ENCODE assay signal across 8 cellular contexts in genomic region chr12:9118161-9118560, GRCh38.
DNase-seq lines count a peak whose midpoint lies in the region; ATAC-seq and TF ChIP-seq lines count a peak whose summit lies in the region.

No MANE protein-coding gene starts in this region.

- H3F3A ChIP-seq in Loucy (ENCODE audit: low read depth), result no peaks in the 10 kb centered on the region

- DNase-seq in fibroblast of mammary gland (ENCODE audit: low read depth) (peak; percentile 13), NCI-H128 (lab: John Stamatoyannopoulos, UW; ENCODE audit: unreplicated experiment) (no peak), D341Med (ENCODE audit: low spot score) (no peak), DMS79 (lab: John Stamatoyannopoulos, UW) (no peak), islet precursor cell (no peak)
- DNase-seq in stimulated activated naive CD8-positive, alpha-beta T cell treated with anti-CD3 and anti-CD28 coated beads, Interleukin-15, amount 100 ng/mL, for 72 hours, result no peak

- TF ChIP-seq CTCF in Loucy (conservative IDR thresholded peaks at IDR 0.05; ENCODE audit: low read length), result no peak
- no peak for TF ChIP-seq CTCF in fibroblast of mammary gland (conservative IDR thresholded peaks at IDR 0.05; ENCODE audit: control insufficient read depth, insufficient read depth, low read depth, low read length)

- H3K4me3 Mint-ChIP-seq in stimulated activated naive CD8-positive, alpha-beta T cell treated with anti-CD3 and anti-CD28 coated beads, Interleukin-15, amount 100 ng/mL, for 72 hours, result no peak overlapping the region

- no peaks in the 10 kb centered on the region for H3K79me2 ChIP-seq in Loucy (ENCODE audit: insufficient read depth, low read length)

- no peaks in the 10 kb centered on the region for H3K9me3 ChIP-seq in Loucy (ENCODE audit: insufficient read depth, low read depth, low read length)

- no peaks in the 10 kb centered on the region for H4K20me1 ChIP-seq in Loucy (ENCODE audit: insufficient read depth, low read length, poor library complexity, severe bottlenecking)

- H3K4me2 ChIP-seq in Loucy (ENCODE audit: low read depth, low read length, poor library complexity, severe bottlenecking), result no peak overlapping the region

- H3K4me1 Mint-ChIP-seq in stimulated activated naive CD8-positive, alpha-beta T cell treated with anti-CD3 and anti-CD28 coated beads, Interleukin-15, amount 100 ng/mL, for 72 hours, result peaks cover 13% of the 10 kb centered on the region

- H3K36me3 ChIP-seq in Loucy (ENCODE audit: insufficient read depth, low read length), result no peaks in the 10 kb centered on the region

- no peak overlapping the region for H3K9ac ChIP-seq in Loucy (ENCODE audit: low read depth, low read length, poor library complexity, severe bottlenecking)

- H3K9me2 ChIP-seq in Loucy (replicated peaks; ENCODE audit: low read depth, low read length), result no peaks in the 10 kb centered on the region

- ATAC-seq in GM21381 (IDR thresholded peaks at IDR 0.05; ENCODE audit: unreplicated experiment), result peak; percentile 75
- ATAC-seq in stimulated activated naive CD8-positive, alpha-beta T cell treated with anti-CD3 and anti-CD28 coated beads, Interleukin-15, amount 100 ng/mL, for 72 hours, result peak; percentile 54

- H3K4me1 ChIP-seq in Loucy (ENCODE audit: insufficient read depth, low read length, poor library complexity, severe bottlenecking), result peaks cover 10% of the 10 kb centered on the region

- H3K4me3 ChIP-seq in Loucy (ENCODE audit: low read length, poor library complexity, severe bottlenecking) (no peak overlapping the region), fibroblast of mammary gland (ENCODE audit: control insufficient read depth, low read depth, low read length) (no peak overlapping the region)

- no peaks in the 10 kb centered on the region for H3K9me3 Mint-ChIP-seq in stimulated activated naive CD8-positive, alpha-beta T cell treated with anti-CD3 and anti-CD28 coated beads, Interleukin-15, amount 100 ng/mL, for 72 hours

- no peaks in the 10 kb centered on the region for H3K27me3 Mint-ChIP-seq in stimulated activated naive CD8-positive, alpha-beta T cell treated with anti-CD3 and anti-CD28 coated beads, Interleukin-15, amount 100 ng/mL, for 72 hours

- H3K27ac Mint-ChIP-seq in stimulated activated naive CD8-positive, alpha-beta T cell treated with anti-CD3 and anti-CD28 coated beads, Interleukin-15, amount 100 ng/mL, for 72 hours, result no peak overlapping the region

- no peaks in the 10 kb centered on the region for H3K27me3 ChIP-seq in Loucy (ENCODE audit: insufficient read depth, low read length, poor library complexity, severe bottlenecking)

- H2AFZ ChIP-seq in Loucy (ENCODE audit: low read length), result peak overlapping the region; percentile 23; the same call in 1 of the 2 replicates
